In genomic region chr3:69444980-69445379, GRCh38 we compare ENCODE assay signal across 12 cellular contexts. TPM values are rescaled to one million over a fixed set of nuclear protein-coding genes. Genes with fewer than 3 reads are reported as not detected.
DNase-seq lines count a peak whose midpoint lies in the region; ATAC-seq, FAIRE-seq and TF ChIP-seq lines count a peak whose summit lies in the region.
"Had no signal": no experiment of that assay in that cellular context is flagged by ENCODE, and none has a peak within 500 bp of the region (broad histone marks: within the 10 kb centered on the region; RNA-seq: fewer than 3 reads in every experiment).

No MANE protein-coding gene starts in this region.

- TF ChIP-seq POLR2A in H54 (IDR thresholded peaks at IDR 0.05; ENCODE audit: low read depth, low read length), result no peak

- H3K9me3 ChIP-seq in tibial artery, result no peaks in the 10 kb centered on the region

- no peaks in the 10 kb centered on the region for H3K36me3 ChIP-seq in tibial artery

- ATAC-seq in GM18520 (IDR thresholded peaks at IDR 0.05; ENCODE audit: unreplicated experiment), result no peak
- ATAC-seq: CD8-positive, alpha-beta T cell had no signal

- H3K4me3 Mint-ChIP-seq in mesothelial cell of epicardium, result peak overlapping the region; percentile 20
- H3K4me3 Mint-ChIP-seq: CD8-positive, alpha-beta T cell; stimulated activated naive CD8-positive, alpha-beta T cell treated with anti-CD3 and anti-CD28 coated beads, Interleukin-15, Interleukin-2, amounts not matched to agents 100 ng/mL and 50 ng/mL, for 24 hours had no signal

- no peaks in the 10 kb centered on the region for H3K36me3 Mint-ChIP-seq in mesothelial cell of epicardium
- H3K36me3 Mint-ChIP-seq: CD8-positive, alpha-beta T cell had no signal

- H3K27ac ChIP-seq in epithelial cell of prostate (peak overlapping the region; percentile 38), tibial artery (no peak overlapping the region)

- no peaks in the 10 kb centered on the region for H3K27me3 Mint-ChIP-seq in mesothelial cell of epicardium (ENCODE audit: low read depth)

- no peaks in the 10 kb centered on the region for H3K9me3 Mint-ChIP-seq in mesothelial cell of epicardium
- H3K9me3 Mint-ChIP-seq: CD8-positive, alpha-beta T cell; stimulated activated naive CD8-positive, alpha-beta T cell treated with anti-CD3 and anti-CD28 coated beads, Interleukin-15, Interleukin-2, amounts not matched to agents 100 ng/mL and 50 ng/mL, for 24 hours had no signal

- no peaks in the 10 kb centered on the region for H3K27me3 ChIP-seq in tibial artery

- peak; percentile 39 for DNase-seq in HT1080 (ENCODE audit: low read depth)
- no peak for DNase-seq in epithelial cell of prostate (ENCODE audit: low read depth, low spot score)
- DNase-seq in mesothelial cell of epicardium (ENCODE audit: low spot score in 2 of 2, unreplicated experiment in 2 of 2), result no peak
- peak in 1 of 2 donors; percentile 24 for DNase-seq in tibial artery
- DNase-seq in NK-92 (lab: John Stamatoyannopoulos, UW; ENCODE audit: unreplicated experiment), result no peak
- no peak for DNase-seq in H54 (ENCODE audit: insufficient read length, low spot score)
- no peak for DNase-seq in NCI-H345 treated with DMSO at 0.1 percent for 48 hours (lab: John Stamatoyannopoulos, UW; ENCODE audit: unreplicated experiment)
- DNase-seq: amniotic stem cell; CD8-positive, alpha-beta T cell had no signal

- TF ChIP-seq CTCF in mesothelial cell of epicardium (IDR thresholded peaks at IDR 0.05; ENCODE audit: unreplicated experiment) (no peak), tibial artery (IDR thresholded peaks at IDR 0.05) (no peak)

- no peaks in the 10 kb centered on the region for H3K4me1 ChIP-seq in tibial artery

- FAIRE-seq in H54 (lab: Jason Lieb, UNC), result no peak

- intact Hi-C loops in tibial artery (cut with DNase I; ENCODE audit: low total_unique reads), result no loop called here

- H3K4me3 ChIP-seq in tibial artery, result peak overlapping the region; percentile 27 to 42
- H3K4me3 ChIP-seq: lung had no signal

- H3K27ac Mint-ChIP-seq in mesothelial cell of epicardium, result no peak overlapping the region
- H3K27ac Mint-ChIP-seq: CD8-positive, alpha-beta T cell; stimulated activated naive CD8-positive, alpha-beta T cell treated with anti-CD3 and anti-CD28 coated beads, Interleukin-15, Interleukin-2, amounts not matched to agents 100 ng/mL and 50 ng/mL, for 24 hours had no signal

- peaks cover 5% of the 10 kb centered on the region for H3K4me1 Mint-ChIP-seq in mesothelial cell of epicardium

RNA-seq across cellular contexts. Expression of gene FRMD4B, which starts 59.1 kb away (rescaled TPM):
- 12.9 and 19.1 TPM in 2 replicates for total RNA-seq in HT1080 (2014; rRNA removed; shearing (Covaris generic))
- polyA plus RNA-seq in HT1080 (2015; cell fraction: cytosol; rRNA removed), result 1.0 and 3.0 TPM in 2 replicates
- 1.9 and 2.5 TPM in 2 replicates for polyA plus RNA-seq in HT1080 (2015; cell fraction: nucleus; rRNA removed)
- total RNA-seq in mesothelial cell of epicardium, result 140 to 149 TPM (median 148 TPM) in 3 replicates
